ENCODE assay signal across 2 cellular contexts in genomic region chr2:188969236-188970032, GRCh38.
TF ChIP-seq lines count a peak whose summit lies in the region.

No MANE protein-coding gene starts in this region.

TF ChIP-seq in HCT116, 20 proteins besides CTCF, POLR2A, EP300 and RAD21:
- TF ChIP-seq EZH2phosphoT487 (IDR thresholded peaks at IDR 0.05; ENCODE audit: borderline replicate concordance) (no peak), CBX3 (IDR thresholded peaks at IDR 0.05; ENCODE audit: low read depth) (no peak), REST (IDR thresholded peaks at IDR 0.05; ENCODE audit: low read depth) (no peak), FOSL1 (IDR thresholded peaks at IDR 0.05; ENCODE audit: low read depth) (no peak), ZNF274 (IDR thresholded peaks at IDR 0.05; ENCODE audit: low read depth, low read length) (no peak), EGR1 (IDR thresholded peaks at IDR 0.05; ENCODE audit: low read depth) (no peak)

TF ChIP-seq in GM12878, 131 proteins besides CTCF, POLR2A, EP300 and RAD21:
- TF ChIP-seq RELA (IDR thresholded peaks at IDR 0.05; ENCODE audit: borderline replicate concordance, partially characterized antibody) (no peak), MYB (IDR thresholded peaks at IDR 0.05; ENCODE audit: borderline replicate concordance, low read depth, low read length) (no peak), CBFB (IDR thresholded peaks at IDR 0.05; ENCODE audit: low read depth) (no peak), BRCA1 (IDR thresholded peaks at IDR 0.05; ENCODE audit: low read depth, low read length) (no peak), KDM1A (IDR thresholded peaks at IDR 0.05; ENCODE audit: borderline replicate concordance) (no peak), ZNF384 (IDR thresholded peaks at IDR 0.05; ENCODE audit: borderline replicate concordance, low read depth, low read length) (no peak), SRF (IDR thresholded peaks at IDR 0.05; ENCODE audit: low read depth in 2 of 2, low read length in 2 of 2) (no peak), IRF4 (IDR thresholded peaks at IDR 0.05; ENCODE audit: low read depth, low read length) (no peak), HDAC6 (IDR thresholded peaks at IDR 0.05; ENCODE audit: unreplicated experiment) (no peak), GATAD2B (conservative IDR thresholded peaks at IDR 0.05; ENCODE audit: low read depth) (no peak), E4F1 (IDR thresholded peaks at IDR 0.05; ENCODE audit: borderline replicate concordance, partially characterized antibody) (no peak), YBX1 (IDR thresholded peaks at IDR 0.05) (no peak)
